In the genomic region with DNA sequence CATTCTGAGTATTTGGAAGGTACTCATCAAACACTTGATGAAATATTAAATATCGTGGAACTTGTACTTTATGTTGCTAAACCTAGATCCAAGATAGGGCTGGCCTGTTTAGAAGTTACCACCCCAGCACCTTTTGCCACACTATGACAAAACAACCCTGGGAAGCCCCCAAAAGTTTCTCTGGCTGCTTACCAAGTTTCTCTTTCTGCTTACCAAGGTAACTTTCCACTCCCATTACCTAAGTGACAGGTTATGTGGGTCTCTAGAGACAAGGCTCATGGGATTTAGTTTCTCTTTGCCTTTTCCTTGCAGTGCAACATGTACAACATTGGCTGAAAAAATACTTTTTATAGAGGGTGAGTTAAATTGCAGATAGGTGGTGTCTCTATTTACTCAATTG, we compare ENCODE assay signal across 15 cellular contexts. TPM values are rescaled to one million over a fixed set of nuclear protein-coding genes. Genes with fewer than 3 reads are reported as not detected.
DNase-seq lines count a peak whose midpoint lies in the region; ATAC-seq and TF ChIP-seq lines count a peak whose summit lies in the region.
"Had no signal": no experiment of that assay in that cellular context is flagged by ENCODE, and none has a peak within 500 bp of the region (broad histone marks: within the 10 kb centered on the region; RNA-seq: fewer than 3 reads in every experiment).

No MANE protein-coding gene starts in this region.

- H3K36me3 ChIP-seq in left ventricle myocardium inferior = no peaks in the 10 kb centered on the region
- H3K36me3 ChIP-seq in right lobe of liver = no peaks in the 10 kb centered on the region

- no peak for TF ChIP-seq CTCF in activated CD8-positive, alpha-beta T cell treated with anti-CD3 and anti-CD28 coated beads for 36 hours (IDR thresholded peaks at IDR 0.05)
- no peak for TF ChIP-seq CTCF in left ventricle myocardium inferior (IDR thresholded peaks at IDR 0.05; ENCODE audit: borderline replicate concordance)
- no peak for TF ChIP-seq CTCF in right lobe of liver (IDR thresholded peaks at IDR 0.05)

- POLR2A ChIA-PET in activated CD8-positive, alpha-beta T cell treated with anti-CD3 and anti-CD28 coated beads for 36 hours (lab: Charles Lee) = no interaction called here
- POLR2A ChIA-PET in activated CD8-positive, alpha-beta T cell treated with anti-CD3 and anti-CD28 coated beads, Interleukin-2, amount 10 ng/mL, durations not matched to agents 7 days and 5 days (lab: Charles Lee) = no interaction called here

- peaks cover 20% of the 10 kb centered on the region for H3K4me1 Mint-ChIP-seq in activated CD8-positive, alpha-beta T cell treated with anti-CD3 and anti-CD28 coated beads for 36 hours (ENCODE audit: low read depth)
- no peaks in the 10 kb centered on the region for H3K4me1 Mint-ChIP-seq in activated CD8-positive, alpha-beta T cell treated with anti-CD3 and anti-CD28 coated beads, Interleukin-2, amount 10 ng/mL, durations not matched to agents 7 days and 5 days (ENCODE audit: low read depth)
- H3K4me1 Mint-ChIP-seq in stimulated activated memory B cell treated with anti-CD40 and anti-IgM and Interleukin-4, amounts not matched to agents 10 μg/mL and 1 μg/mL and 100 μg/mL, for 72 hours = peaks cover 10% of the 10 kb centered on the region
- H3K4me1 Mint-ChIP-seq: activated naive CD4-positive, alpha-beta T cell treated with anti-CD3 and anti-CD28 coated beads, Interleukin-2, amount 50 U/mL, for 24 hours had no signal

- H3K36me3 Mint-ChIP-seq in activated CD8-positive, alpha-beta T cell treated with anti-CD3 and anti-CD28 coated beads for 36 hours (ENCODE audit: low read depth) = no peaks in the 10 kb centered on the region
- H3K36me3 Mint-ChIP-seq in activated CD8-positive, alpha-beta T cell treated with anti-CD3 and anti-CD28 coated beads, Interleukin-2, amount 10 ng/mL, durations not matched to agents 7 days and 5 days (ENCODE audit: low read depth) = no peaks in the 10 kb centered on the region
- no peaks in the 10 kb centered on the region for H3K36me3 Mint-ChIP-seq in stimulated activated memory B cell treated with anti-CD40 and anti-IgM and Interleukin-4, amounts not matched to agents 10 μg/mL and 1 μg/mL and 100 μg/mL, for 72 hours
- H3K36me3 Mint-ChIP-seq: activated naive CD4-positive, alpha-beta T cell treated with anti-CD3 and anti-CD28 coated beads, Interleukin-2, amount 50 U/mL, for 24 hours had no signal

- 89% methylated on average over 1 of the region's 1 CpG for WGBS in right lobe of liver (ENCODE audit: insufficient coverage, low coverage, low lambda C conversion rate, missing lambda C conversion rate)

- H3K27me3 ChIP-seq in left ventricle myocardium inferior (ENCODE audit: low read depth) = no peaks in the 10 kb centered on the region
- no peaks in the 10 kb centered on the region for H3K27me3 ChIP-seq in right lobe of liver

- CTCF ChIA-PET in activated CD8-positive, alpha-beta T cell treated with anti-CD3 and anti-CD28 coated beads for 36 hours (lab: Charles Lee) = no interaction called here
- CTCF ChIA-PET in activated CD8-positive, alpha-beta T cell treated with anti-CD3 and anti-CD28 coated beads, Interleukin-2, amount 10 ng/mL, durations not matched to agents 7 days and 5 days (lab: Charles Lee) = no interaction called here

- ATAC-seq in activated CD8-positive, alpha-beta T cell treated with anti-CD3 and anti-CD28 coated beads for 36 hours = peak; percentile 81
- ATAC-seq in activated CD8-positive, alpha-beta T cell treated with anti-CD3 and anti-CD28 coated beads, Interleukin-2, amount 10 ng/mL, durations not matched to agents 7 days and 5 days = no peak
- ATAC-seq in GM21786 (IDR thresholded peaks at IDR 0.05; ENCODE audit: unreplicated experiment) (peak; percentile 57), HG03342 (IDR thresholded peaks at IDR 0.05; ENCODE audit: unreplicated experiment) (peak; percentile 58), right lobe of liver (no peak)
- ATAC-seq in stimulated activated memory B cell treated with anti-CD40 and anti-IgM and Interleukin-4, amounts not matched to agents 10 μg/mL and 1 μg/mL and 100 μg/mL, for 72 hours = peak; percentile 61

- peak overlapping the region; percentile 65 for H3K27ac Mint-ChIP-seq in activated CD8-positive, alpha-beta T cell treated with anti-CD3 and anti-CD28 coated beads for 36 hours
- no peak overlapping the region for H3K27ac Mint-ChIP-seq in activated CD8-positive, alpha-beta T cell treated with anti-CD3 and anti-CD28 coated beads, Interleukin-2, amount 10 ng/mL, durations not matched to agents 7 days and 5 days
- H3K27ac Mint-ChIP-seq in stimulated activated memory B cell treated with anti-CD40 and anti-IgM and Interleukin-4, amounts not matched to agents 10 μg/mL and 1 μg/mL and 100 μg/mL, for 72 hours = peak overlapping the region; percentile 64
- H3K27ac Mint-ChIP-seq: activated naive CD4-positive, alpha-beta T cell treated with anti-CD3 and anti-CD28 coated beads, Interleukin-2, amount 50 U/mL, for 24 hours; dendritic cell treated with granulocyte-macrophage colony-stimulating factor and Interleukin-4, amounts not matched to agents 40 ng/mL and 50 ng/mL, for 4 days had no signal

- no peak overlapping the region for H3K27ac ChIP-seq in left ventricle myocardium inferior (replicated peaks)
- H3K27ac ChIP-seq in right lobe of liver = no peak overlapping the region

- H3K4me1 ChIP-seq in left ventricle myocardium inferior (peaks cover 29% of the 10 kb centered on the region), right lobe of liver (peaks cover 0 to 13% (median 6%) of the 10 kb centered on the region in 4 donors)

- H3K9me3 Mint-ChIP-seq in activated CD8-positive, alpha-beta T cell treated with anti-CD3 and anti-CD28 coated beads for 36 hours = no peaks in the 10 kb centered on the region
- H3K9me3 Mint-ChIP-seq in activated CD8-positive, alpha-beta T cell treated with anti-CD3 and anti-CD28 coated beads, Interleukin-2, amount 10 ng/mL, durations not matched to agents 7 days and 5 days (ENCODE audit: insufficient read depth) = no peaks in the 10 kb centered on the region
- no peaks in the 10 kb centered on the region for H3K9me3 Mint-ChIP-seq in stimulated activated memory B cell treated with anti-CD40 and anti-IgM and Interleukin-4, amounts not matched to agents 10 μg/mL and 1 μg/mL and 100 μg/mL, for 72 hours
- H3K9me3 Mint-ChIP-seq: activated naive CD4-positive, alpha-beta T cell treated with anti-CD3 and anti-CD28 coated beads, Interleukin-2, amount 50 U/mL, for 24 hours; dendritic cell treated with granulocyte-macrophage colony-stimulating factor and Interleukin-4, amounts not matched to agents 40 ng/mL and 50 ng/mL, for 4 days had no signal

- no peak for TF ChIP-seq POLR2A in right lobe of liver (IDR thresholded peaks at IDR 0.05)

- DNase-seq in activated CD8-positive, alpha-beta T cell treated with anti-CD3 and anti-CD28 coated beads for 36 hours = peak; percentile 64
- DNase-seq in activated CD8-positive, alpha-beta T cell treated with anti-CD3 and anti-CD28 coated beads, Interleukin-2, amount 10 ng/mL, durations not matched to agents 7 days and 5 days = no peak
- DNase-seq in left ventricle myocardium inferior = no peak
- no peak for DNase-seq in NOMO-1 (lab: John Stamatoyannopoulos, UW; ENCODE audit: unreplicated experiment in 2 of 2)
- DNase-seq in right lobe of liver = no peak
- DNase-seq: ACHN, DMS79, NCI-H1694, occipital lobe, substantia nigra had no signal

- no peaks in the 10 kb centered on the region for H3K9me3 ChIP-seq in left ventricle myocardium inferior (replicated peaks)
- no peaks in the 10 kb centered on the region for H3K9me3 ChIP-seq in right lobe of liver

- H3K4me3 ChIP-seq in left ventricle myocardium inferior = no peak overlapping the region
- H3K4me3 ChIP-seq in right lobe of liver = no peak overlapping the region

- no peaks in the 10 kb centered on the region for H3K27me3 Mint-ChIP-seq in activated CD8-positive, alpha-beta T cell treated with anti-CD3 and anti-CD28 coated beads for 36 hours
- H3K27me3 Mint-ChIP-seq in activated CD8-positive, alpha-beta T cell treated with anti-CD3 and anti-CD28 coated beads, Interleukin-2, amount 10 ng/mL, durations not matched to agents 7 days and 5 days (ENCODE audit: low read depth) = no peaks in the 10 kb centered on the region
- H3K27me3 Mint-ChIP-seq in stimulated activated memory B cell treated with anti-CD40 and anti-IgM and Interleukin-4, amounts not matched to agents 10 μg/mL and 1 μg/mL and 100 μg/mL, for 72 hours = no peaks in the 10 kb centered on the region
- H3K27me3 Mint-ChIP-seq: activated naive CD4-positive, alpha-beta T cell treated with anti-CD3 and anti-CD28 coated beads, Interleukin-2, amount 50 U/mL, for 24 hours; dendritic cell treated with granulocyte-macrophage colony-stimulating factor and Interleukin-4, amounts not matched to agents 40 ng/mL and 50 ng/mL, for 4 days had no signal

- no peak overlapping the region for H3K4me3 Mint-ChIP-seq in activated CD8-positive, alpha-beta T cell treated with anti-CD3 and anti-CD28 coated beads for 36 hours
- no peak overlapping the region for H3K4me3 Mint-ChIP-seq in activated CD8-positive, alpha-beta T cell treated with anti-CD3 and anti-CD28 coated beads, Interleukin-2, amount 10 ng/mL, durations not matched to agents 7 days and 5 days
- no peak overlapping the region for H3K4me3 Mint-ChIP-seq in stimulated activated memory B cell treated with anti-CD40 and anti-IgM and Interleukin-4, amounts not matched to agents 10 μg/mL and 1 μg/mL and 100 μg/mL, for 72 hours
- H3K4me3 Mint-ChIP-seq: activated naive CD4-positive, alpha-beta T cell treated with anti-CD3 and anti-CD28 coated beads, Interleukin-2, amount 50 U/mL, for 24 hours; dendritic cell treated with granulocyte-macrophage colony-stimulating factor and Interleukin-4, amounts not matched to agents 40 ng/mL and 50 ng/mL, for 4 days had no signal

- intact Hi-C loops in activated CD8-positive, alpha-beta T cell treated with anti-CD3 and anti-CD28 coated beads for 36 hours (cut with micrococcal nuclease) = no loop called here
- intact Hi-C loops in left ventricle myocardium inferior (cut with micrococcal nuclease) (no loop called here), right lobe of liver (cut with DNase I) (no loop called here)

RNA-seq across cellular contexts. Expression of gene PPM1A, which starts 28.9 kb away (rescaled TPM):
- 10 to 100 TPM; 40.0 to 40.5 TPM for total RNA-seq in activated CD8-positive, alpha-beta T cell treated with anti-CD3 and anti-CD28 coated beads for 36 hours
- 10 to 100 TPM; 45.2 to 50.1 TPM for total RNA-seq in activated CD8-positive, alpha-beta T cell treated with anti-CD3 and anti-CD28 coated beads, Interleukin-2, amount 10 ng/mL, durations not matched to agents 7 days and 5 days
- total RNA-seq in left ventricle myocardium inferior (98.8 TPM), right lobe of liver (10 to 100 TPM; 32.6 to 54.7 (median 39.4) TPM)

RNA-seq across cellular contexts. Expression of gene DHRS7, which starts 54.9 kb away (rescaled TPM):
- 10 to 100 TPM; 46.4 to 46.6 TPM for total RNA-seq in activated CD8-positive, alpha-beta T cell treated with anti-CD3 and anti-CD28 coated beads for 36 hours
- total RNA-seq in activated CD8-positive, alpha-beta T cell treated with anti-CD3 and anti-CD28 coated beads, Interleukin-2, amount 10 ng/mL, durations not matched to agents 7 days and 5 days = 10 to 100 TPM; 45.7 to 54.4 TPM
- total RNA-seq in left ventricle myocardium inferior (29.5 TPM), right lobe of liver (100 to 1,000 TPM in 4 of 6 experiments, 10 to 100 TPM in 2; 65.0 to 153 (median 116) TPM)

Comparison
In these comparisons a context has a peak if more than half of its experiments do, and no peak if none do; other contexts are left out.
1. ATAC-seq: peak in activated CD8-positive, alpha-beta T cell treated with anti-CD3 and anti-CD28 coated beads for 36 hours (single experiment), GM21786 (single experiment), HG03342 (single experiment) and stimulated activated memory B cell treated with anti-CD40 and anti-IgM and Interleukin-4, amounts not matched to agents 10 μg/mL and 1 μg/mL and 100 μg/mL, for 72 hours (single experiment); none in activated CD8-positive, alpha-beta T cell treated with anti-CD3 and anti-CD28 coated beads, Interleukin-2, amount 10 ng/mL, durations not matched to agents 7 days and 5 days (single experiment) and right lobe of liver (0 of 4).